ENCODE assay signal across 15 cellular contexts in the genomic region with DNA sequence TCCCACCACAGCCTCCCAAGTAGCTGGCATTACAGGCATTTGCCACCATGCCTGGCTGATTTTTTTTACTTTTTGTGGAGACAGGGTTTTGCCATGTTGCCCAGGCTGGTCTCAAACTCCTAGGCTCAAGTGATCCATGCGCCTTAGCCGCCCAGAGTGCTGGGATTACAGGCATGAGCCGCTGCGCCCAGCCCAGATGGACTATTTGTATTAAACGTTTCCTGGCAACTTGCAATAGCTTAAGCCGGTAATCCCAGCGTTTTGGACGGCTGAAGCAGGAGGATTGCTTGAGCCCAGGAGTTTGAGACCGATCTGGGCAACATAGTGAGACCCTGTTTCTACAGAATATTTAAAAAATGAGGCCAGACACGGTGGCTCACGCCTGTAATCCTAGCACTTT.
"Had no signal": no experiment of that assay in that cellular context is flagged by ENCODE, and none has a peak within 500 bp of the region (broad histone marks: within the 10 kb centered on the region; RNA-seq: fewer than 3 reads in every experiment).

No MANE protein-coding gene starts in this region.

- H3K36me3 ChIP-seq: neural progenitor cell, pancreas, thoracic aorta had no signal

- DNase-seq: activated CD4-positive, alpha-beta memory T cell treated with anti-CD3 and anti-CD28 coated beads, Interleukin-2, amount 10 ng/mL, durations not matched to agents 7 days and 5 days; activated CD4-positive, CD25-positive, alpha-beta regulatory T cell treated with anti-CD3 and anti-CD28 coated beads, Interleukin-2, amount 50 U/mL, for 72 hours; activated naive CD4-positive, alpha-beta T cell treated with anti-CD3 and anti-CD28 coated beads, Interleukin-2, amount 10 ng/mL, durations not matched to agents 7 days and 5 days; dorsolateral prefrontal cortex; left colon; pancreas; stimulated activated CD4-positive, alpha-beta T cell treated with anti-CD3 and anti-CD28 coated beads, Interleukin-1b, Interleukin-23, amount 100 ng/mL, for 48 hours had no signal

- H3K27ac ChIP-seq: dorsolateral prefrontal cortex, neural progenitor cell, pancreas, thoracic aorta had no signal

- H3K27ac Mint-ChIP-seq: activated CD4-positive, alpha-beta memory T cell treated with anti-CD3 and anti-CD28 coated beads, Interleukin-2, amount 10 ng/mL, durations not matched to agents 7 days and 5 days; activated T-helper 2 cell treated with anti-CD3 and anti-CD28 coated beads, Interferon-gamma antibody, Interleukin-2, Interleukin-4, amounts not matched to agents 10 μg/mL and 5 μg/mL and 100 μg/mL, durations not matched to agents 14 hours and 24 hours and 36 hours; neural progenitor cell had no signal

- H3K4me3 Mint-ChIP-seq: activated CD4-positive, alpha-beta memory T cell treated with anti-CD3 and anti-CD28 coated beads, Interleukin-2, amount 10 ng/mL, durations not matched to agents 7 days and 5 days; activated naive CD4-positive, alpha-beta T cell treated with anti-CD3 and anti-CD28 coated beads, Interleukin-2, amount 10 ng/mL, durations not matched to agents 7 days and 5 days; neural progenitor cell; T-helper 2 cell treated with Interferon-gamma antibody and Interleukin-4, amounts not matched to agents 5 μg/mL and 100 μg/mL, for 36 hours had no signal

- H3K9me3 Mint-ChIP-seq: activated CD4-positive, alpha-beta memory T cell treated with anti-CD3 and anti-CD28 coated beads, Interleukin-2, amount 10 ng/mL, durations not matched to agents 7 days and 5 days; activated naive CD4-positive, alpha-beta T cell treated with anti-CD3 and anti-CD28 coated beads, Interleukin-2, amount 10 ng/mL, durations not matched to agents 7 days and 5 days; activated T-helper 2 cell treated with anti-CD3 and anti-CD28 coated beads, Interferon-gamma antibody, Interleukin-2, Interleukin-4, amounts not matched to agents 10 μg/mL and 5 μg/mL and 100 μg/mL, durations not matched to agents 14 hours and 24 hours and 36 hours; T-helper 2 cell treated with Interferon-gamma antibody and Interleukin-4, amounts not matched to agents 5 μg/mL and 100 μg/mL, for 36 hours had no signal

- H3K4me1 ChIP-seq: neural progenitor cell had no signal

- ATAC-seq: left colon, pancreas had no signal

- FAIRE-seq: astrocyte, bronchial epithelial cell, islet of Langerhans, pancreas had no signal

- H3K9me3 ChIP-seq: pancreas, thoracic aorta had no signal

- H3K4me3 ChIP-seq: dorsolateral prefrontal cortex, lung, neural progenitor cell, pancreas, thoracic aorta had no signal

- H3K4me2 ChIP-seq: neural progenitor cell had no signal

- H3K9ac ChIP-seq: neural progenitor cell had no signal

- H3K27me3 Mint-ChIP-seq: activated CD4-positive, alpha-beta memory T cell treated with anti-CD3 and anti-CD28 coated beads, Interleukin-2, amount 10 ng/mL, durations not matched to agents 7 days and 5 days; activated naive CD4-positive, alpha-beta T cell treated with anti-CD3 and anti-CD28 coated beads, Interleukin-2, amount 10 ng/mL, durations not matched to agents 7 days and 5 days had no signal

- H3K27me3 ChIP-seq: dorsolateral prefrontal cortex, neural progenitor cell, pancreas had no signal

- H2AFZ ChIP-seq: neural progenitor cell had no signal
